Comparison of ENCODE assay signal across 9 cellular contexts in the genomic region with DNA sequence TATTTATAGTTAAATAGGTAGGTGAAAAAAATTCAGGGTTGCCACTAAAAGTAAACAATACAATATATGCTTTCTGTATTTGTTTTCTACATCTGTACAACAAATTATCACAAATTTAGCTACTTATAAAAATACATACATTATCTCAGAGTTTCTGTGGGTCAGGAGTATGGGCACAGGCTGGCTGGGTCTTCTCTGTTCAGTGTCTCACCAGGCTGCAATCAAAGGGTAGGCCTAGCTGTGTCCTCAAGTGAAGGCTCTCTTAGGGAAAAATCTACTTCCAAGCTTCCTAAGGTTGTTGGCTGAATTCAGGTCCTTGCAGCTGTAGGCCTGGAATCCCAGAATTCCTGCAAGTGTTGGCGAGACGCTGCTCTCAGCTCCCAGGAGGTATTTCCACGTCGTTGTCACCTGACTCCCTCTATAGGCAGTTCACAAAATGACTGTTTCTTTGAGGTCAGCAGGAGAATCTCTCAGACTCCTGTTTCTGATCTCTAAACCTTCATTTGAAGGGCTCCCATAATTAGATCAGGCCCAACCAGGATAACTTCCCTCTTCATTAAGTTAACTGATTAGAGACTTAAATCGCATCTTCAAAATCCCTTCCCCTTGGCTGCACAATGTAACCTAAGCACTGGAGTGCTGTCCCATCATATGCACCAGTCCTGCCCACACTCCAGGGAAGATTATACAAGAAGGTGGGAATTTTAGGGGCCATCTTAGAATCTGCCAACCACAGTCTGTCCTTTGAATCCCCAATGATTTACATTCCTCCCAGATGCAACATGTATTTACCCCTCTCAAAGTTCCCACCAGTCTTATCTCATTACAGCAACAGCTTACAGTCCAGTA.
DNase-seq lines count a peak whose midpoint lies in the region; ATAC-seq and TF ChIP-seq lines count a peak whose summit lies in the region.
"Had no signal": no experiment of that assay in that cellular context is flagged by ENCODE, and none has a peak within 500 bp of the region (broad histone marks: within the 10 kb centered on the region; RNA-seq: fewer than 3 reads in every experiment).

No MANE protein-coding gene starts in this region.

- H3K36me3 ChIP-seq in NT2/D1 (ENCODE audit: insufficient read depth, insufficient read length, low read length), result no peaks in the 10 kb centered on the region

- H3K27me3 Mint-ChIP-seq in activated naive CD8-positive, alpha-beta T cell treated with anti-CD3 and anti-CD28 coated beads, Interleukin-2, amount 50 U/mL, for 24 hours, result no peaks in the 10 kb centered on the region
- H3K27me3 Mint-ChIP-seq: dendritic cell treated with granulocyte-macrophage colony-stimulating factor and Interleukin-4, amounts not matched to agents 40 ng/mL and 50 ng/mL, for 4 days had no signal

- ATAC-seq in HG02885 (IDR thresholded peaks at IDR 0.05; ENCODE audit: poor library complexity, unreplicated experiment) (peak; percentile 84), omental fat pad (ENCODE audit: low FRiP score) (no peak)
- ATAC-seq in activated naive CD8-positive, alpha-beta T cell treated with anti-CD3 and anti-CD28 coated beads, Interleukin-2, amount 50 U/mL, for 24 hours, result no peak

- DNase-seq in NT2/D1 (ENCODE audit: low read depth, low spot score) (peak; percentile 79), glomerular visceral epithelial cell (ENCODE audit: extremely low spot score) (peak; percentile 31), omental fat pad (ENCODE audit: low spot score) (no peak), hypothalamus (lab: John Stamatoyannopoulos, UW) (no peak)
- DNase-seq in activated naive CD8-positive, alpha-beta T cell treated with anti-CD3 and anti-CD28 coated beads, Interleukin-2, amount 50 U/mL, for 24 hours, result no peak

- H3K9ac ChIP-seq in NT2/D1 (ENCODE audit: insufficient read length, low read depth), result no peak overlapping the region

- no peaks in the 10 kb centered on the region for H3K9me3 ChIP-seq in NT2/D1 (ENCODE audit: insufficient read depth, low read length)

- H3K9me3 Mint-ChIP-seq in activated naive CD8-positive, alpha-beta T cell treated with anti-CD3 and anti-CD28 coated beads, Interleukin-2, amount 50 U/mL, for 24 hours, result no peaks in the 10 kb centered on the region
- H3K9me3 Mint-ChIP-seq: dendritic cell treated with granulocyte-macrophage colony-stimulating factor and Interleukin-4, amounts not matched to agents 40 ng/mL and 50 ng/mL, for 4 days had no signal

- H3K27me3 ChIP-seq in NT2/D1 (ENCODE audit: insufficient read depth, insufficient read length), result no peaks in the 10 kb centered on the region

- TF ChIP-seq CTCF in 22Rv1 (IDR thresholded peaks at IDR 0.05), result peak; percentile 72
- TF ChIP-seq CTCF in GM12874 (IDR thresholded peaks at IDR 0.05; ENCODE audit: insufficient read depth, low read depth, low read length), result peak; percentile 56
- TF ChIP-seq CTCF in omental fat pad (IDR thresholded peaks at IDR 0.05), result no peak

- H3K4me1 Mint-ChIP-seq in activated naive CD8-positive, alpha-beta T cell treated with anti-CD3 and anti-CD28 coated beads, Interleukin-2, amount 50 U/mL, for 24 hours, result peaks cover 24% of the 10 kb centered on the region

- no peak overlapping the region for H3K27ac ChIP-seq in 22Rv1

- no peaks in the 10 kb centered on the region for H3K4me1 ChIP-seq in NT2/D1 (ENCODE audit: insufficient read depth, insufficient read length)

- no peaks in the 10 kb centered on the region for H3K36me3 Mint-ChIP-seq in activated naive CD8-positive, alpha-beta T cell treated with anti-CD3 and anti-CD28 coated beads, Interleukin-2, amount 50 U/mL, for 24 hours (ENCODE audit: low read depth)

- H3K4me3 Mint-ChIP-seq in activated naive CD8-positive, alpha-beta T cell treated with anti-CD3 and anti-CD28 coated beads, Interleukin-2, amount 50 U/mL, for 24 hours, result no peak overlapping the region
- H3K4me3 Mint-ChIP-seq: dendritic cell treated with granulocyte-macrophage colony-stimulating factor and Interleukin-4, amounts not matched to agents 40 ng/mL and 50 ng/mL, for 4 days had no signal

- no peak overlapping the region for H3K4me3 ChIP-seq in NT2/D1 (ENCODE audit: insufficient read length, low read depth)

- no peak overlapping the region for H3K27ac Mint-ChIP-seq in activated naive CD8-positive, alpha-beta T cell treated with anti-CD3 and anti-CD28 coated beads, Interleukin-2, amount 50 U/mL, for 24 hours
- H3K27ac Mint-ChIP-seq: dendritic cell treated with granulocyte-macrophage colony-stimulating factor and Interleukin-4, amounts not matched to agents 40 ng/mL and 50 ng/mL, for 4 days had no signal

Comparison
In these comparisons a context has a peak if more than half of its experiments do, and no peak if none do; other contexts are left out.
1. CTCF ChIP-seq: peak in 22Rv1 (single experiment) and GM12874 (single experiment); none in omental fat pad (0 of 3).
2. DNase-seq: peak in NT2/D1 (single experiment) and glomerular visceral epithelial cell (single experiment); none in omental fat pad (single experiment), hypothalamus (0 of 51) and activated naive CD8-positive, alpha-beta T cell treated with anti-CD3 and anti-CD28 coated beads, Interleukin-2, amount 50 U/mL, for 24 hours (single experiment).